1 cellular context compared by ENCODE assay signal in genomic region chr4:47485047-47485692, GRCh38.
A peak's percentile ranks its signal among the peaks of the same experiment; 100 is the strongest.
TF ChIP-seq lines count a peak whose summit lies in the region.

Gene ATP10D, plus strand, starts transcription at chr4:47485275. Its CDS starts 27,266 bp downstream, at chr4:47512541.

TF ChIP-seq in WTC11, 78 proteins besides CTCF, POLR2A, EP300 and RAD21 (continued from another document and continues in another):
- TF ChIP-seq CDX4 (CRISPR knock-in tag; IDR thresholded peaks at IDR 0.05; ENCODE audit: borderline replicate concordance) (no peak), HMGA2 (CRISPR knock-in tag; IDR thresholded peaks at IDR 0.05) (no peak), FOXJ3 (CRISPR knock-in tag; IDR thresholded peaks at IDR 0.05; ENCODE audit: borderline replicate concordance) (no peak), ATF1 (CRISPR knock-in tag; IDR thresholded peaks at IDR 0.05) (no peak), JUN (CRISPR knock-in tag; IDR thresholded peaks at IDR 0.05) (no peak), ZNF425 (CRISPR knock-in tag; conservative IDR thresholded peaks at IDR 0.05) (no peak), ATF2 (CRISPR knock-in tag; IDR thresholded peaks at IDR 0.05; ENCODE audit: borderline replicate concordance, low read depth) (no peak), ZNF416 (CRISPR knock-in tag; IDR thresholded peaks at IDR 0.05) (no peak), ZNF263 (CRISPR knock-in tag; IDR thresholded peaks at IDR 0.05; ENCODE audit: low read depth) (no peak), ELF4 (CRISPR knock-in tag; IDR thresholded peaks at IDR 0.05; ENCODE audit: low read depth) (no peak), ZBTB43 (CRISPR knock-in tag; IDR thresholded peaks at IDR 0.05) (peak; percentile 73; the same call in 1 of the 2 replicates), TEAD4 (CRISPR knock-in tag; IDR thresholded peaks at IDR 0.05) (no peak), HMGXB4 (CRISPR knock-in tag; IDR thresholded peaks at IDR 0.05) (0 out of 2 replicates have a peak, but pooled peaks have one; percentile 53), RORB (CRISPR knock-in tag; IDR thresholded peaks at IDR 0.05) (no peak), PREB (CRISPR knock-in tag; IDR thresholded peaks at IDR 0.05; ENCODE audit: borderline replicate concordance) (no peak), CBFB (CRISPR knock-in tag; IDR thresholded peaks at IDR 0.05; ENCODE audit: low read depth) (no peak), RELA (CRISPR knock-in tag; IDR thresholded peaks at IDR 0.05; ENCODE audit: borderline replicate concordance) (no peak), NR1H2 (CRISPR knock-in tag; IDR thresholded peaks at IDR 0.05) (no peak), NFYB (CRISPR knock-in tag; conservative IDR thresholded peaks at IDR 0.05; ENCODE audit: low read depth) (no peak), TP53 (CRISPR knock-in tag; IDR thresholded peaks at IDR 0.05) (no peak), USF1 (CRISPR knock-in tag; IDR thresholded peaks at IDR 0.05) (no peak), CREM (CRISPR knock-in tag; IDR thresholded peaks at IDR 0.05) (peak; percentile 78; the same call in 1 of the 2 replicates), NR3C1 (CRISPR knock-in tag; conservative IDR thresholded peaks at IDR 0.05; ENCODE audit: low read depth) (no peak), IRF2 (CRISPR knock-in tag; IDR thresholded peaks at IDR 0.05; ENCODE audit: borderline replicate concordance, low read depth) (no peak), GRHL2 (CRISPR knock-in tag; IDR thresholded peaks at IDR 0.05; ENCODE audit: insufficient replicate concordance, severe bottlenecking) (no peak), SOX15 (CRISPR knock-in tag; IDR thresholded peaks at IDR 0.05) (no peak), ZNF138 (CRISPR knock-in tag; conservative IDR thresholded peaks at IDR 0.05) (no peak), E2F5 (CRISPR knock-in tag; IDR thresholded peaks at IDR 0.05) (no peak), TEAD1 (CRISPR knock-in tag; IDR thresholded peaks at IDR 0.05) (no peak), NR2C2 (CRISPR knock-in tag; IDR thresholded peaks at IDR 0.05) (no peak), PRRX2 (CRISPR knock-in tag; IDR thresholded peaks at IDR 0.05) (no peak), NFE2L1 (CRISPR knock-in tag; IDR thresholded peaks at IDR 0.05) (0 out of 2 replicates have a peak, but pooled peaks have one; percentile 37), STAT6 (CRISPR knock-in tag; conservative IDR thresholded peaks at IDR 0.05; ENCODE audit: low read depth) (no peak), SP1 (CRISPR knock-in tag; conservative IDR thresholded peaks at IDR 0.05) (peak; percentile 63; the same call in 1 of the 2 replicates), MYBL2 (CRISPR knock-in tag; IDR thresholded peaks at IDR 0.05) (no peak)
- TF ChIP-seq, protein P1, sequence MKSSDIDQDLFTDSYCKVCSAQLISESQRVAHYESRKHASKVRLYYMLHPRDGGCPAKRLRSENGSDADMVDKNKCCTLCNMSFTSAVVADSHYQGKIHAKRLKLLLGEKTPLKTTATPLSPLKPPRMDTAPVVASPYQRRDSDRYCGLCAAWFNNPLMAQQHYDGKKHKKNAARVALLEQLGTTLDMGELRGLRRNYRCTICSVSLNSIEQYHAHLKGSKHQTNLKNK (CRISPR knock-in tag; IDR thresholded peaks at IDR 0.05) = no peak
- TF ChIP-seq, protein P2, sequence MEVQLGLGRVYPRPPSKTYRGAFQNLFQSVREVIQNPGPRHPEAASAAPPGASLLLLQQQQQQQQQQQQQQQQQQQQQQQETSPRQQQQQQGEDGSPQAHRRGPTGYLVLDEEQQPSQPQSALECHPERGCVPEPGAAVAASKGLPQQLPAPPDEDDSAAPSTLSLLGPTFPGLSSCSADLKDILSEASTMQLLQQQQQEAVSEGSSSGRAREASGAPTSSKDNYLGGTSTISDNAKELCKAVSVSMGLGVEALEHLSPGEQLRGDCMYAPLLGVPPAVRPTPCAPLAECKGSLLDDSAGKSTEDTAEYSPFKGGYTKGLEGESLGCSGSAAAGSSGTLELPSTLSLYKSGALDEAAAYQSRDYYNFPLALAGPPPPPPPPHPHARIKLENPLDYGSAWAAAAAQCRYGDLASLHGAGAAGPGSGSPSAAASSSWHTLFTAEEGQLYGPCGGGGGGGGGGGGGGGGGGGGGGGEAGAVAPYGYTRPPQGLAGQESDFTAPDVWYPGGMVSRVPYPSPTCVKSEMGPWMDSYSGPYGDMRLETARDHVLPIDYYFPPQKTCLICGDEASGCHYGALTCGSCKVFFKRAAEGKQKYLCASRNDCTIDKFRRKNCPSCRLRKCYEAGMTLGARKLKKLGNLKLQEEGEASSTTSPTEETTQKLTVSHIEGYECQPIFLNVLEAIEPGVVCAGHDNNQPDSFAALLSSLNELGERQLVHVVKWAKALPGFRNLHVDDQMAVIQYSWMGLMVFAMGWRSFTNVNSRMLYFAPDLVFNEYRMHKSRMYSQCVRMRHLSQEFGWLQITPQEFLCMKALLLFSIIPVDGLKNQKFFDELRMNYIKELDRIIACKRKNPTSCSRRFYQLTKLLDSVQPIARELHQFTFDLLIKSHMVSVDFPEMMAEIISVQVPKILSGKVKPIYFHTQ (CRISPR knock-in tag; IDR thresholded peaks at IDR 0.05) = no peak
- TF ChIP-seq, protein P3, sequence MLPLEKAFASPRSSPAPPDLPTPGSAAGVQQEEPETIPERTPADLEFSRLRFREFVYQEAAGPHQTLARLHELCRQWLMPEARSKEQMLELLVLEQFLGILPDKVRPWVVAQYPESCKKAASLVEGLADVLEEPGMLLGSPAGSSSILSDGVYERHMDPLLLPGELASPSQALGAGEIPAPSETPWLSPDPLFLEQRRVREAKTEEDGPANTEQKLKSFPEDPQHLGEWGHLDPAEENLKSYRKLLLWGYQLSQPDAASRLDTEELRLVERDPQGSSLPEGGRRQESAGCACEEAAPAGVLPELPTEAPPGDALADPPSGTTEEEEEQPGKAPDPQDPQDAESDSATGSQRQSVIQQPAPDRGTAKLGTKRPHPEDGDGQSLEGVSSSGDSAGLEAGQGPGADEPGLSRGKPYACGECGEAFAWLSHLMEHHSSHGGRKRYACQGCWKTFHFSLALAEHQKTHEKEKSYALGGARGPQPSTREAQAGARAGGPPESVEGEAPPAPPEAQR (CRISPR knock-in tag; IDR thresholded peaks at IDR 0.05) = no peak
- TF ChIP-seq, protein P4, sequence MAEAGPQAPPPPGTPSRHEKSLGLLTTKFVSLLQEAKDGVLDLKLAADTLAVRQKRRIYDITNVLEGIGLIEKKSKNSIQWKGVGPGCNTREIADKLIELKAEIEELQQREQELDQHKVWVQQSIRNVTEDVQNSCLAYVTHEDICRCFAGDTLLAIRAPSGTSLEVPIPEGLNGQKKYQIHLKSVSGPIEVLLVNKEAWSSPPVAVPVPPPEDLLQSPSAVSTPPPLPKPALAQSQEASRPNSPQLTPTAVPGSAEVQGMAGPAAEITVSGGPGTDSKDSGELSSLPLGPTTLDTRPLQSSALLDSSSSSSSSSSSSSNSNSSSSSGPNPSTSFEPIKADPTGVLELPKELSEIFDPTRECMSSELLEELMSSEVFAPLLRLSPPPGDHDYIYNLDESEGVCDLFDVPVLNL (CRISPR knock-in tag; IDR thresholded peaks at IDR 0.05; ENCODE audit: borderline replicate concordance, low read depth) = no peak
